Comparison of ENCODE assay signal across 10 cellular contexts in the genomic region with DNA sequence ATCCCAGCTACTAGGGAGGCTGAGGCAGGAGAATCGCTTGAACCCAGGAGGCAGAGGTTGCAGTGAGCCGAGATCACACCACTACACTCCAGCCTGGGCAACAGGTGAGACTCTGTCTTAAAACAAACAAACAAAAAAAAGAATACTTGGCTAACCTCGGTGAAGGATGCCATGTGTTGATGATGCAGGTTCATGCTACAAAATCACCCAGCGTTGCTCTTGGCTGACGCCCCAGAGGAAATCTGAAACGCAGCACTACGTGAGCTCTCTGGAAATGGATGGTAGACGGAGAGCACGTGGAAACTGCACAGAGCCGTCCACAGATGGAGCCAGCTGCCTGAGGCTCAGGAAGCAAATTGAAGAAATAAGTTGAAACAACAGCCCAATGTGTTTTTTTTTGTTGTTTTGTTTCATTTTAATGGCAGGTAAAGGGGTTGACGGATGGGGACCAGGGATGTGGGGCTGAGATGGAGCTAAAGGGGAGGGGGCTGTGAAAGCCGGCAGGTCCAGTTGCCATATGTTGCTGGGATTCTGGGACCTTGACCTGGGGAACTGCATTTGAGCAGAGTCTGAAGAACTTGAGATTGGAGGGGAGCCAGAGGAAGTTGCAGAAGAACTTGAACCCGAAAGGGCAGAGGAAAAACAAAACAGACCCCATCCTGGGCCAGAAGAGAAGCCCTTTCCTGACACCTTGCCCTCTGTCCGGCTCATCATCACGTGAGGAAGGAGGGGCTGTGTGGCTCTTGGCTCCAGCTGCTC. TPM values are rescaled to one million over a fixed set of nuclear protein-coding genes. Genes with fewer than 3 reads are reported as not detected.
A peak's percentile ranks its signal among the peaks of the same experiment; 100 is the strongest.
DNase-seq lines count a peak whose midpoint lies in the region; ATAC-seq, FAIRE-seq and TF ChIP-seq lines count a peak whose summit lies in the region.
"Had no signal": no experiment of that assay in that cellular context is flagged by ENCODE, and none has a peak within 500 bp of the region (broad histone marks: within the 10 kb centered on the region; RNA-seq: fewer than 3 reads in every experiment).

No MANE protein-coding gene starts in this region.

- H3K36me3 ChIP-seq in kidney (ENCODE audit: control insufficient read depth in 1 of 2, insufficient read depth in 2 of 2, low read length in 2 of 2): no peaks in the 10 kb centered on the region
- no peaks in the 10 kb centered on the region for H3K36me3 ChIP-seq in thymus (ENCODE audit: control insufficient read depth, insufficient read depth)

- no peak overlapping the region for H3K9ac ChIP-seq in kidney (ENCODE audit: low read length in 2 of 2)

- 23% methylated on average over 15 of the region's 15 CpGs for WGBS in thymus

- ATAC-seq in activated naive CD8-positive, alpha-beta T cell treated with anti-CD3 and anti-CD28 coated beads, Interleukin-2, amount 50 U/mL, for 24 hours: peak; percentile 49

- TF ChIP-seq POLR2A in GM19193 (IDR thresholded peaks at IDR 0.05; ENCODE audit: extremely low read depth, insufficient read depth, insufficient read length): peak; percentile 52

- no peaks in the 10 kb centered on the region for H3K27me3 ChIP-seq in thymus (ENCODE audit: control insufficient read depth, insufficient read depth)

- intact Hi-C loops in kidney (cut with DNase I): no loop called here

- H3K4me3 ChIP-seq in kidney (ENCODE audit: low read length in 2 of 2) (peak overlapping the region in 1 of 2 donors; percentile 33), thymus (ENCODE audit: low read length) (no peak overlapping the region)
- H3K4me3 ChIP-seq: SK-N-MC had no signal

- H3K4me1 Mint-ChIP-seq in activated naive CD8-positive, alpha-beta T cell treated with anti-CD3 and anti-CD28 coated beads, Interleukin-2, amount 50 U/mL, for 24 hours: peaks cover 20% of the 10 kb centered on the region

- H3K4me1 ChIP-seq in kidney (ENCODE audit: control insufficient read depth in 1 of 2, insufficient read depth in 1 of 2, low read depth in 1 of 2, low read length in 2 of 2): peaks cover 0 to 9% of the 10 kb centered on the region in 2 donors
- H3K4me1 ChIP-seq in thymus (ENCODE audit: control insufficient read depth, insufficient read depth, low read length): no peaks in the 10 kb centered on the region

- peak overlapping the region; percentile 13 to 57 for H3K27ac ChIP-seq in kidney (ENCODE audit: low read depth in 2 of 2, low read length in 2 of 2)
- H3K27ac ChIP-seq in thymus (ENCODE audit: low read depth): peak overlapping the region; percentile 34
- H3K27ac ChIP-seq: SK-N-MC had no signal

- no peak overlapping the region for H3K4me3 Mint-ChIP-seq in activated naive CD8-positive, alpha-beta T cell treated with anti-CD3 and anti-CD28 coated beads, Interleukin-2, amount 50 U/mL, for 24 hours
- H3K4me3 Mint-ChIP-seq: neural crest cell had no signal

- peak; percentile 37 for TF ChIP-seq CTCF in kidney (IDR thresholded peaks at IDR 0.05; ENCODE audit: borderline replicate concordance, extremely low read depth, insufficient read depth)

- H3K9me3 ChIP-seq in kidney (ENCODE audit: control insufficient read depth in 1 of 2, low read length in 2 of 2) (no peaks in the 10 kb centered on the region), thymus (ENCODE audit: control insufficient read depth) (no peaks in the 10 kb centered on the region)

- no peaks in the 10 kb centered on the region for H3K27me3 Mint-ChIP-seq in activated naive CD8-positive, alpha-beta T cell treated with anti-CD3 and anti-CD28 coated beads, Interleukin-2, amount 50 U/mL, for 24 hours

- H3K9me3 Mint-ChIP-seq in activated naive CD8-positive, alpha-beta T cell treated with anti-CD3 and anti-CD28 coated beads, Interleukin-2, amount 50 U/mL, for 24 hours: no peaks in the 10 kb centered on the region
- H3K9me3 Mint-ChIP-seq: neural crest cell had no signal

- no peak overlapping the region for H3K27ac Mint-ChIP-seq in activated naive CD8-positive, alpha-beta T cell treated with anti-CD3 and anti-CD28 coated beads, Interleukin-2, amount 50 U/mL, for 24 hours

- DNase-seq in Caki2 (ENCODE audit: low read depth) (peak; percentile 52), NCI-H1092 treated with DMSO at 0.1 percent for 48 hours (lab: John Stamatoyannopoulos, UW) (peak; percentile 87), kidney (no peak), activated gamma-delta T cell (lab: John Stamatoyannopoulos, UW) (no peak), NCI-H1048 (lab: John Stamatoyannopoulos, UW) (no peak)
- DNase-seq in activated naive CD8-positive, alpha-beta T cell treated with anti-CD3 and anti-CD28 coated beads, Interleukin-2, amount 50 U/mL, for 24 hours: no peak

- no peaks in the 10 kb centered on the region for H3K36me3 Mint-ChIP-seq in activated naive CD8-positive, alpha-beta T cell treated with anti-CD3 and anti-CD28 coated beads, Interleukin-2, amount 50 U/mL, for 24 hours (ENCODE audit: low read depth)

- no peak for FAIRE-seq in kidney (lab: Jason Lieb, UNC)

- in situ Hi-C loops in Caki2 (cut with HindIII; ENCODE audit: low pct_unique_long_range_greater_than_20kb, low sequenced_read_pairs): no loop called here

RNA-seq across cellular contexts. Expression of a gene that starts 12.8 kb away (rescaled TPM):
- 143 and 158 TPM in 2 replicates for total RNA-seq in Caki2 (2014; rRNA removed; shearing (Covaris generic); ENCODE audit: low replicate concordance)
- total RNA-seq in kidney: 45.7 TPM
- polyA plus RNA-seq in kidney (ENCODE audit: insufficient read depth, low read depth, low replicate concordance) (93.3 TPM), thymus (44.8 TPM)

RNA-seq across cellular contexts. Expression of a gene that starts 15.1 kb away (rescaled TPM):
- total RNA-seq in Caki2 (2014; rRNA removed; shearing (Covaris generic); ENCODE audit: low replicate concordance): not detected in 2 replicates
- not detected for total RNA-seq in kidney
- polyA plus RNA-seq in kidney (ENCODE audit: insufficient read depth, low read depth, low replicate concordance): not detected
- polyA plus RNA-seq in thymus: 14.7 TPM
- total RNA-seq: neural crest cell had no signal

Comparison
In these comparisons a context has a peak if more than half of its experiments do, and no peak if none do; other contexts are left out.
1. DNase-seq: peak in Caki2 (single experiment) and NCI-H1092 treated with DMSO at 0.1 percent for 48 hours (single experiment); none in activated naive CD8-positive, alpha-beta T cell treated with anti-CD3 and anti-CD28 coated beads, Interleukin-2, amount 50 U/mL, for 24 hours (single experiment), kidney (single experiment), activated gamma-delta T cell (single experiment) and NCI-H1048 (single experiment).